Comparison of ENCODE assay signal across 12 cellular contexts in genomic region chr1:6353948-6354658, GRCh38. TPM values are rescaled to one million over a fixed set of nuclear protein-coding genes. Genes with fewer than 3 reads are reported as not detected.
DNase-seq lines count a peak whose midpoint lies in the region; ATAC-seq lines count a peak whose summit lies in the region.
"Had no signal": no experiment of that assay in that cellular context is flagged by ENCODE, and none has a peak within 500 bp of the region (broad histone marks: within the 10 kb centered on the region; RNA-seq: fewer than 3 reads in every experiment).

No MANE protein-coding gene starts in this region.

- peaks cover 18 to 20% of the 10 kb centered on the region in 2 donors for H3K4me1 ChIP-seq in neuronal stem cell (ENCODE audit: control insufficient read depth in 2 of 2, insufficient read depth in 1 of 2, low read depth in 1 of 2, low read length in 2 of 2)

- no peak overlapping the region for H3K4ac ChIP-seq in neuronal stem cell (ENCODE audit: low read length)

- no peak overlapping the region for H3K4me2 ChIP-seq in neuronal stem cell (ENCODE audit: insufficient read depth, low read length, poor library complexity, severe bottlenecking)
- H3K4me2 ChIP-seq: neural progenitor cell had no signal

- H3K27ac ChIP-seq in neuronal stem cell (replicated peaks; ENCODE audit: low read length) = no peak overlapping the region
- H3K27ac ChIP-seq: neural progenitor cell, tibial artery had no signal

- H3K27me3 ChIP-seq in neuronal stem cell (ENCODE audit: control insufficient read depth in 3 of 3, insufficient read depth in 3 of 3, low read depth in 1 of 3, low read length in 3 of 3) = no peaks in the 10 kb centered on the region
- H3K27me3 ChIP-seq: neural progenitor cell, tibial artery had no signal

- no peak overlapping the region for H2BK5ac ChIP-seq in neuronal stem cell (ENCODE audit: low read length)

- H4K91ac ChIP-seq in neuronal stem cell (ENCODE audit: low read depth, low read length, poor library complexity) = no peak overlapping the region

- no CpG with 5 or more reads among the region's 14 CpGs for WGBS in neuronal stem cell (ENCODE audit: extremely low coverage in 2 of 2, insufficient read length in 2 of 2, insufficient replicate concordance in 1 of 2), 2 donors

- intact Hi-C loops in Right ventricle myocardium superior (cut with DNase I) = no loop called here

- DNase-seq in Daoy (ENCODE audit: low read depth) (peak; percentile 38), SW480 (ENCODE audit: low spot score) (peak; percentile 61), Right ventricle myocardium superior (peak; percentile 76), neuronal stem cell (ENCODE audit: low spot score) (no peak), NCI-H2081 (lab: John Stamatoyannopoulos, UW) (no peak), iPS-NIHi7 (ENCODE audit: extremely low spot score) (no peak)
- DNase-seq in activated CD4-positive, alpha-beta T cell treated with anti-CD3 and anti-CD28 coated beads for 1 hour = no peak
- no peak for DNase-seq in stimulated activated naive CD4-positive, alpha-beta T cell treated with Interleukin-2 at 50 U/mL for 16 hours (lab: John Stamatoyannopoulos, UW)
- DNase-seq: cortex of kidney, NCI-H2029 treated with DMSO at 0.1 percent for 48 hours, tibial artery had no signal

- no peak overlapping the region for H3K18ac ChIP-seq in neuronal stem cell (ENCODE audit: low read length)

- ATAC-seq in Right ventricle myocardium superior (ENCODE audit: poor library complexity) = peak; percentile 80

- no peak overlapping the region for H2AFZ ChIP-seq in neuronal stem cell (ENCODE audit: low read length)
- H2AFZ ChIP-seq: neural progenitor cell had no signal

- H3K79me1 ChIP-seq in neuronal stem cell (ENCODE audit: low read depth, low read length) = peaks cover 29% of the 10 kb centered on the region

- H2BK12ac ChIP-seq in neuronal stem cell (ENCODE audit: low read length) = no peak overlapping the region

- H3K23ac ChIP-seq in neuronal stem cell (ENCODE audit: low read depth, low read length, poor library complexity) = peak overlapping the region; percentile 80

- H3K14ac ChIP-seq in neuronal stem cell (ENCODE audit: low read length) = no peak overlapping the region

- H3K36me3 ChIP-seq in neuronal stem cell (replicated peaks in 1 of 2; ENCODE audit: control insufficient read depth in 2 of 2, insufficient read depth in 2 of 2, low read length in 2 of 2) = peaks cover 2 to 4% of the 10 kb centered on the region in 2 donors
- H3K36me3 ChIP-seq: neural progenitor cell, tibial artery had no signal

- H3K9ac ChIP-seq in neuronal stem cell (ENCODE audit: low read depth, low read length, poor library complexity) = peak overlapping the region; percentile 24
- H3K9ac ChIP-seq: neural progenitor cell had no signal

- H2BK15ac ChIP-seq in neuronal stem cell (ENCODE audit: low read length) = no peak overlapping the region

- peak overlapping the region; percentile 90 for H2AK5ac ChIP-seq in neuronal stem cell (ENCODE audit: low read depth, low read length)

- H2BK120ac ChIP-seq in neuronal stem cell (ENCODE audit: low read depth, low read length) = no peak overlapping the region

- peak overlapping the region in 1 of 2 donors; percentile 32 for H3K4me3 ChIP-seq in neuronal stem cell (ENCODE audit: low read length in 2 of 2)
- H3K4me3 ChIP-seq: neural progenitor cell, tibial artery had no signal

- no peak overlapping the region for H4K8ac ChIP-seq in neuronal stem cell (ENCODE audit: low read depth, low read length)

- no peaks in the 10 kb centered on the region for H3K9me3 ChIP-seq in neuronal stem cell (replicated peaks in 1 of 2; ENCODE audit: control insufficient read depth in 2 of 2, insufficient read depth in 1 of 2, low read depth in 1 of 2, low read length in 2 of 2)
- H3K9me3 ChIP-seq: tibial artery had no signal

RNA-seq across cellular contexts. Expression of gene ACOT7, which starts 39.5 kb away (rescaled TPM):
- total RNA-seq in Daoy (2014; rRNA removed; shearing (Covaris generic)) = 41.9 and 45.1 TPM in 2 replicates
- total RNA-seq in Right ventricle myocardium superior = 8.5 TPM
- 83.2 TPM for polyA plus RNA-seq in neuronal stem cell (2013, experiment 1 of 2)
- polyA plus RNA-seq in neuronal stem cell (2013, experiment 2 of 2) = 81.2 TPM

Comparison
In these comparisons a context has a peak if more than half of its experiments do, and no peak if none do; other contexts are left out.
1. DNase-seq: peak in Daoy (single experiment), SW480 (single experiment) and Right ventricle myocardium superior (single experiment); none in neuronal stem cell (single experiment), NCI-H2081 (0 of 2), activated CD4-positive, alpha-beta T cell treated with anti-CD3 and anti-CD28 coated beads for 1 hour (single experiment), stimulated activated naive CD4-positive, alpha-beta T cell treated with Interleukin-2 at 50 U/mL for 16 hours (single experiment) and iPS-NIHi7 (single experiment).